ENCODE assay signal across 1 cellular context in the genomic region with DNA sequence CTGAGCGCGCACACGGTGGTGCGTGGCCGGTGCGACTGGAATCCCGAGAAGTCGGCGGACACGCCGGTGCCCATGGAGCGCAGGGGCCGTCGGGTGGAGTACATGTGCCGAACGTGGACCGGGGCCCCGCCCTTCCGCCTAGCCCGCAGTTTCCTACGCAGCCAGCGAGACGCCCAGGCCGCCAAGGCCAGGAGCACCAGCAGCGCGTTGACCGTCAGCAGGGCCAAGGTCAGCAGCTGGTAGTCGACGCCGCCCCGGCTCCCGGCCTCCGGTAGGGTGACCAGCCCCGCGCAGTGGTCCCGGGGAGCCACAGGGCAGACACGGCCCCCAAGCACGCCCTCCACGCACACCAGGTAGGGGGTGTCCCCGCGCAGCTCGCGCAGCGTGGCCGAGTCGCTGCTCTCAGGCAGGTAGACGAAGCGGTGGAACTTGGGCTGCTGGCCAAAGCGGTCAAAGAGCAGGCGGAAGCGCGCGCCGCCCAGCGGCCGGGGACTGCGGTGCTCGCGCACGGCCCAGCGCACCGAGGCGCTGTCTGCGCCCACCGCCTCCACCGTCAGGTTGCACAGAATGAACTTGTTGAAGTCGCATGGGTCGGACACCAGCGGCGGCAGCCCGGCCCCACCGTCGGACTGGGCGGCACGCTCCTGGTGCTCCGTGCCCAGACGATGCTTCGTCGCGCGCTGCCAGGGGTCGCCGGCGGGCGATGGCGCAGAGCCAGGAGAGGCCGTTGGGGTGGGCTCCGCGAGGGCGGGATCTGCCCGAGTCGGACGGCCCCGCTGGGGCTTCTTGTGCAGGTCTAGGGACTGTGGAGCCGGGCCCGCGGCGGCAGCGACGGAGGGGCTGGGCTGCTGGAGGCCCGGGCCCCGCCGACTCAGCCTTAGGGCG.
A peak's percentile ranks its signal among the peaks of the same experiment; 100 is the strongest.
TF ChIP-seq lines count a peak whose summit lies in the region.

No MANE protein-coding gene starts in this region.

TF ChIP-seq in WTC11, 78 proteins besides CTCF, POLR2A, EP300 and RAD21 (continued from another document and continues in another):
- TF ChIP-seq, protein P1, sequence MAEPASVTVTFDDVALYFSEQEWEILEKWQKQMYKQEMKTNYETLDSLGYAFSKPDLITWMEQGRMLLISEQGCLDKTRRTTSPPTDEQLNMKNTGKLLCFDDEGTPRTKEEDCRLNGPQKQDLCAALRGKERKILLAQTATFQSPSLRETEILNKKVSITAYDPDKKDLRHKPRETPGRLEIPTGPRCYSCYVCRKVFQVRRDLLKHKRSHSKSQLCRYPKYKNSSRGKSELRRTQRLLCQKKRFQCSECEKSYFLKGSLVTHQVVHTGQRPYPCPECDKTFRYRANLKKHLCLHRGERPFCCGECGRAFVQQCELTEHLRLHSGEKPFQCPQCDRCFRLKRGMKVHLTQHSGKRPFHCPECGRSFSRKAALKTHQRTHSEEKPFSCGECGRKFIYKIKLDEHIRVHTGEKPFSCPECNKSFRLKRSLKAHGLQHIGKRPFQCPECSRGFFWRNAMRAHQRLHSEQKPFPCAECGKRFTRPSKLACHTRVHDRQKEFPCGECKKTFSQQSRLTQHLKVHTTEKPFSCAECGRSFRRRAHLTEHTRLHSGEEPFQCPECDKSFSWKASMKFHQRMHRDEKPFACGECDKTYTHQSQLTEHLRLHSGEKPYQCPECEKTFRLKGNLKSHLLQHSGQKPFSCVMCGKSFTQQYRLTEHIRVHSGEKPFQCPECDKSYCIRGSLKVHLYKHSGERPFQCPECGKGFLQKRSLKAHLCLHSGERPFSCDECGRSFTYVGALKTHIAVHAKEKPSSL (CRISPR knock-in tag; conservative IDR thresholded peaks at IDR 0.05) = no peak
- TF ChIP-seq, protein P2, sequence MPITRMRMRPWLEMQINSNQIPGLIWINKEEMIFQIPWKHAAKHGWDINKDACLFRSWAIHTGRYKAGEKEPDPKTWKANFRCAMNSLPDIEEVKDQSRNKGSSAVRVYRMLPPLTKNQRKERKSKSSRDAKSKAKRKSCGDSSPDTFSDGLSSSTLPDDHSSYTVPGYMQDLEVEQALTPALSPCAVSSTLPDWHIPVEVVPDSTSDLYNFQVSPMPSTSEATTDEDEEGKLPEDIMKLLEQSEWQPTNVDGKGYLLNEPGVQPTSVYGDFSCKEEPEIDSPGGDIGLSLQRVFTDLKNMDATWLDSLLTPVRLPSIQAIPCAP (CRISPR knock-in tag; IDR thresholded peaks at IDR 0.05) = no peak
- 0 out of 2 replicates have a peak, but pooled peaks have one; percentile 12 for TF ChIP-seq NFYB (CRISPR knock-in tag; conservative IDR thresholded peaks at IDR 0.05; ENCODE audit: low read depth)
- peak; percentile 85 for TF ChIP-seq TP53 (CRISPR knock-in tag; IDR thresholded peaks at IDR 0.05)
- TF ChIP-seq RELA (CRISPR knock-in tag; IDR thresholded peaks at IDR 0.05; ENCODE audit: borderline replicate concordance) = 0 out of 2 replicates have a peak, but pooled peaks have one; percentile 17
- TF ChIP-seq, protein P3, sequence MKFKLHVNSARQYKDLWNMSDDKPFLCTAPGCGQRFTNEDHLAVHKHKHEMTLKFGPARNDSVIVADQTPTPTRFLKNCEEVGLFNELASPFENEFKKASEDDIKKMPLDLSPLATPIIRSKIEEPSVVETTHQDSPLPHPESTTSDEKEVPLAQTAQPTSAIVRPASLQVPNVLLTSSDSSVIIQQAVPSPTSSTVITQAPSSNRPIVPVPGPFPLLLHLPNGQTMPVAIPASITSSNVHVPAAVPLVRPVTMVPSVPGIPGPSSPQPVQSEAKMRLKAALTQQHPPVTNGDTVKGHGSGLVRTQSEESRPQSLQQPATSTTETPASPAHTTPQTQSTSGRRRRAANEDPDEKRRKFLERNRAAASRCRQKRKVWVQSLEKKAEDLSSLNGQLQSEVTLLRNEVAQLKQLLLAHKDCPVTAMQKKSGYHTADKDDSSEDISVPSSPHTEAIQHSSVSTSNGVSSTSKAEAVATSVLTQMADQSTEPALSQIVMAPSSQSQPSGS (CRISPR knock-in tag; IDR thresholded peaks at IDR 0.05; ENCODE audit: borderline replicate concordance, low read depth) = 0 out of 2 replicates have a peak, but pooled peaks have one; percentile 9
- TF ChIP-seq ZBTB21 (CRISPR knock-in tag; IDR thresholded peaks at IDR 0.05; ENCODE audit: borderline replicate concordance) = peak; percentile 85
- TF ChIP-seq, protein P4, sequence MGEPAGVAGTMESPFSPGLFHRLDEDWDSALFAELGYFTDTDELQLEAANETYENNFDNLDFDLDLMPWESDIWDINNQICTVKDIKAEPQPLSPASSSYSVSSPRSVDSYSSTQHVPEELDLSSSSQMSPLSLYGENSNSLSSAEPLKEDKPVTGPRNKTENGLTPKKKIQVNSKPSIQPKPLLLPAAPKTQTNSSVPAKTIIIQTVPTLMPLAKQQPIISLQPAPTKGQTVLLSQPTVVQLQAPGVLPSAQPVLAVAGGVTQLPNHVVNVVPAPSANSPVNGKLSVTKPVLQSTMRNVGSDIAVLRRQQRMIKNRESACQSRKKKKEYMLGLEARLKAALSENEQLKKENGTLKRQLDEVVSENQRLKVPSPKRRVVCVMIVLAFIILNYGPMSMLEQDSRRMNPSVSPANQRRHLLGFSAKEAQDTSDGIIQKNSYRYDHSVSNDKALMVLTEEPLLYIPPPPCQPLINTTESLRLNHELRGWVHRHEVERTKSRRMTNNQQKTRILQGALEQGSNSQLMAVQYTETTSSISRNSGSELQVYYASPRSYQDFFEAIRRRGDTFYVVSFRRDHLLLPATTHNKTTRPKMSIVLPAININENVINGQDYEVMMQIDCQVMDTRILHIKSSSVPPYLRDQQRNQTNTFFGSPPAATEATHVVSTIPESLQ (CRISPR knock-in tag; IDR thresholded peaks at IDR 0.05) = no peak
- TF ChIP-seq CBFB (CRISPR knock-in tag; IDR thresholded peaks at IDR 0.05; ENCODE audit: low read depth) = 0 out of 2 replicates have a peak, but pooled peaks have one; percentile 67
- TF ChIP-seq, protein P5, sequence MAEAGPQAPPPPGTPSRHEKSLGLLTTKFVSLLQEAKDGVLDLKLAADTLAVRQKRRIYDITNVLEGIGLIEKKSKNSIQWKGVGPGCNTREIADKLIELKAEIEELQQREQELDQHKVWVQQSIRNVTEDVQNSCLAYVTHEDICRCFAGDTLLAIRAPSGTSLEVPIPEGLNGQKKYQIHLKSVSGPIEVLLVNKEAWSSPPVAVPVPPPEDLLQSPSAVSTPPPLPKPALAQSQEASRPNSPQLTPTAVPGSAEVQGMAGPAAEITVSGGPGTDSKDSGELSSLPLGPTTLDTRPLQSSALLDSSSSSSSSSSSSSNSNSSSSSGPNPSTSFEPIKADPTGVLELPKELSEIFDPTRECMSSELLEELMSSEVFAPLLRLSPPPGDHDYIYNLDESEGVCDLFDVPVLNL (CRISPR knock-in tag; IDR thresholded peaks at IDR 0.05; ENCODE audit: borderline replicate concordance, low read depth) = 0 out of 2 replicates have a peak, but pooled peaks have one; percentile 58
- peak; percentile 89 for TF ChIP-seq TEAD1 (CRISPR knock-in tag; IDR thresholded peaks at IDR 0.05)
- peak; percentile 62 for TF ChIP-seq SP1 (CRISPR knock-in tag; conservative IDR thresholded peaks at IDR 0.05)
- TF ChIP-seq FOXP1 (CRISPR knock-in tag; IDR thresholded peaks at IDR 0.05; ENCODE audit: borderline replicate concordance) = peak; percentile 76
- TF ChIP-seq PRRX2 (CRISPR knock-in tag; IDR thresholded peaks at IDR 0.05) = no peak
- TF ChIP-seq, protein P6, sequence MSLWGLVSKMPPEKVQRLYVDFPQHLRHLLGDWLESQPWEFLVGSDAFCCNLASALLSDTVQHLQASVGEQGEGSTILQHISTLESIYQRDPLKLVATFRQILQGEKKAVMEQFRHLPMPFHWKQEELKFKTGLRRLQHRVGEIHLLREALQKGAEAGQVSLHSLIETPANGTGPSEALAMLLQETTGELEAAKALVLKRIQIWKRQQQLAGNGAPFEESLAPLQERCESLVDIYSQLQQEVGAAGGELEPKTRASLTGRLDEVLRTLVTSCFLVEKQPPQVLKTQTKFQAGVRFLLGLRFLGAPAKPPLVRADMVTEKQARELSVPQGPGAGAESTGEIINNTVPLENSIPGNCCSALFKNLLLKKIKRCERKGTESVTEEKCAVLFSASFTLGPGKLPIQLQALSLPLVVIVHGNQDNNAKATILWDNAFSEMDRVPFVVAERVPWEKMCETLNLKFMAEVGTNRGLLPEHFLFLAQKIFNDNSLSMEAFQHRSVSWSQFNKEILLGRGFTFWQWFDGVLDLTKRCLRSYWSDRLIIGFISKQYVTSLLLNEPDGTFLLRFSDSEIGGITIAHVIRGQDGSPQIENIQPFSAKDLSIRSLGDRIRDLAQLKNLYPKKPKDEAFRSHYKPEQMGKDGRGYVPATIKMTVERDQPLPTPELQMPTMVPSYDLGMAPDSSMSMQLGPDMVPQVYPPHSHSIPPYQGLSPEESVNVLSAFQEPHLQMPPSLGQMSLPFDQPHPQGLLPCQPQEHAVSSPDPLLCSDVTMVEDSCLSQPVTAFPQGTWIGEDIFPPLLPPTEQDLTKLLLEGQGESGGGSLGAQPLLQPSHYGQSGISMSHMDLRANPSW (CRISPR knock-in tag; conservative IDR thresholded peaks at IDR 0.05; ENCODE audit: low read depth) = 0 out of 2 replicates have a peak, but pooled peaks have one; percentile 46
- TF ChIP-seq, protein P7, sequence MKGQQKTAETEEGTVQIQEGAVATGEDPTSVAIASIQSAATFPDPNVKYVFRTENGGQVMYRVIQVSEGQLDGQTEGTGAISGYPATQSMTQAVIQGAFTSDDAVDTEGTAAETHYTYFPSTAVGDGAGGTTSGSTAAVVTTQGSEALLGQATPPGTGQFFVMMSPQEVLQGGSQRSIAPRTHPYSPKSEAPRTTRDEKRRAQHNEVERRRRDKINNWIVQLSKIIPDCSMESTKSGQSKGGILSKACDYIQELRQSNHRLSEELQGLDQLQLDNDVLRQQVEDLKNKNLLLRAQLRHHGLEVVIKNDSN (CRISPR knock-in tag; IDR thresholded peaks at IDR 0.05) = peak; percentile 45; the same call in 1 of the 2 replicates
- TF ChIP-seq ATF1 (CRISPR knock-in tag; IDR thresholded peaks at IDR 0.05) = no peak
- TF ChIP-seq ETV6 (CRISPR knock-in tag; IDR thresholded peaks at IDR 0.05) = no peak; the same call in 1 of the 2 replicates
- TF ChIP-seq, protein P8, sequence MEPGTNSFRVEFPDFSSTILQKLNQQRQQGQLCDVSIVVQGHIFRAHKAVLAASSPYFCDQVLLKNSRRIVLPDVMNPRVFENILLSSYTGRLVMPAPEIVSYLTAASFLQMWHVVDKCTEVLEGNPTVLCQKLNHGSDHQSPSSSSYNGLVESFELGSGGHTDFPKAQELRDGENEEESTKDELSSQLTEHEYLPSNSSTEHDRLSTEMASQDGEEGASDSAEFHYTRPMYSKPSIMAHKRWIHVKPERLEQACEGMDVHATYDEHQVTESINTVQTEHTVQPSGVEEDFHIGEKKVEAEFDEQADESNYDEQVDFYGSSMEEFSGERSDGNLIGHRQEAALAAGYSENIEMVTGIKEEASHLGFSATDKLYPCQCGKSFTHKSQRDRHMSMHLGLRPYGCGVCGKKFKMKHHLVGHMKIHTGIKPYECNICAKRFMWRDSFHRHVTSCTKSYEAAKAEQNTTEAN (CRISPR knock-in tag; IDR thresholded peaks at IDR 0.05) = peak; percentile 30; the same call in 1 of the 2 replicates
- no peak; the same call in 1 of the 2 replicates for TF ChIP-seq CREB1 (CRISPR knock-in tag; IDR thresholded peaks at IDR 0.05)
- TF ChIP-seq SMAD4 (CRISPR knock-in tag; IDR thresholded peaks at IDR 0.05) = no peak
- no peak for TF ChIP-seq TEAD4 (CRISPR knock-in tag; IDR thresholded peaks at IDR 0.05)
- TF ChIP-seq, protein P9, sequence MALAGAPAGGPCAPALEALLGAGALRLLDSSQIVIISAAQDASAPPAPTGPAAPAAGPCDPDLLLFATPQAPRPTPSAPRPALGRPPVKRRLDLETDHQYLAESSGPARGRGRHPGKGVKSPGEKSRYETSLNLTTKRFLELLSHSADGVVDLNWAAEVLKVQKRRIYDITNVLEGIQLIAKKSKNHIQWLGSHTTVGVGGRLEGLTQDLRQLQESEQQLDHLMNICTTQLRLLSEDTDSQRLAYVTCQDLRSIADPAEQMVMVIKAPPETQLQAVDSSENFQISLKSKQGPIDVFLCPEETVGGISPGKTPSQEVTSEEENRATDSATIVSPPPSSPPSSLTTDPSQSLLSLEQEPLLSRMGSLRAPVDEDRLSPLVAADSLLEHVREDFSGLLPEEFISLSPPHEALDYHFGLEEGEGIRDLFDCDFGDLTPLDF (CRISPR knock-in tag; IDR thresholded peaks at IDR 0.05) = peak; percentile 68; the same call in 1 of the 2 replicates
- no peak for TF ChIP-seq ZNF396 (CRISPR knock-in tag; IDR thresholded peaks at IDR 0.05; ENCODE audit: borderline replicate concordance)
- TF ChIP-seq HMGA2 (CRISPR knock-in tag; IDR thresholded peaks at IDR 0.05) = no peak
- TF ChIP-seq, protein P10, sequence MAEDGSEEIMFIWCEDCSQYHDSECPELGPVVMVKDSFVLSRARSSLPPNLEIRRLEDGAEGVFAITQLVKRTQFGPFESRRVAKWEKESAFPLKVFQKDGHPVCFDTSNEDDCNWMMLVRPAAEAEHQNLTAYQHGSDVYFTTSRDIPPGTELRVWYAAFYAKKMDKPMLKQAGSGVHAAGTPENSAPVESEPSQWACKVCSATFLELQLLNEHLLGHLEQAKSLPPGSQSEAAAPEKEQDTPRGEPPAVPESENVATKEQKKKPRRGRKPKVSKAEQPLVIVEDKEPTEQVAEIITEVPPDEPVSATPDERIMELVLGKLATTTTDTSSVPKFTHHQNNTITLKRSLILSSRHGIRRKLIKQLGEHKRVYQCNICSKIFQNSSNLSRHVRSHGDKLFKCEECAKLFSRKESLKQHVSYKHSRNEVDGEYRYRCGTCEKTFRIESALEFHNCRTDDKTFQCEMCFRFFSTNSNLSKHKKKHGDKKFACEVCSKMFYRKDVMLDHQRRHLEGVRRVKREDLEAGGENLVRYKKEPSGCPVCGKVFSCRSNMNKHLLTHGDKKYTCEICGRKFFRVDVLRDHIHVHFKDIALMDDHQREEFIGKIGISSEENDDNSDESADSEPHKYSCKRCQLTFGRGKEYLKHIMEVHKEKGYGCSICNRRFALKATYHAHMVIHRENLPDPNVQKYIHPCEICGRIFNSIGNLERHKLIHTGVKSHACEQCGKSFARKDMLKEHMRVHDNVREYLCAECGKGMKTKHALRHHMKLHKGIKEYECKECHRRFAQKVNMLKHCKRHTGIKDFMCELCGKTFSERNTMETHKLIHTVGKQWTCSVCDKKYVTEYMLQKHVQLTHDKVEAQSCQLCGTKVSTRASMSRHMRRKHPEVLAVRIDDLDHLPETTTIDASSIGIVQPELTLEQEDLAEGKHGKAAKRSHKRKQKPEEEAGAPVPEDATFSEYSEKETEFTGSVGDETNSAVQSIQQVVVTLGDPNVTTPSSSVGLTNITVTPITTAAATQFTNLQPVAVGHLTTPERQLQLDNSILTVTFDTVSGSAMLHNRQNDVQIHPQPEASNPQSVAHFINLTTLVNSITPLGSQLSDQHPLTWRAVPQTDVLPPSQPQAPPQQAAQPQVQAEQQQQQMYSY (CRISPR knock-in tag; IDR thresholded peaks at IDR 0.05) = no peak
- TF ChIP-seq, protein P11, sequence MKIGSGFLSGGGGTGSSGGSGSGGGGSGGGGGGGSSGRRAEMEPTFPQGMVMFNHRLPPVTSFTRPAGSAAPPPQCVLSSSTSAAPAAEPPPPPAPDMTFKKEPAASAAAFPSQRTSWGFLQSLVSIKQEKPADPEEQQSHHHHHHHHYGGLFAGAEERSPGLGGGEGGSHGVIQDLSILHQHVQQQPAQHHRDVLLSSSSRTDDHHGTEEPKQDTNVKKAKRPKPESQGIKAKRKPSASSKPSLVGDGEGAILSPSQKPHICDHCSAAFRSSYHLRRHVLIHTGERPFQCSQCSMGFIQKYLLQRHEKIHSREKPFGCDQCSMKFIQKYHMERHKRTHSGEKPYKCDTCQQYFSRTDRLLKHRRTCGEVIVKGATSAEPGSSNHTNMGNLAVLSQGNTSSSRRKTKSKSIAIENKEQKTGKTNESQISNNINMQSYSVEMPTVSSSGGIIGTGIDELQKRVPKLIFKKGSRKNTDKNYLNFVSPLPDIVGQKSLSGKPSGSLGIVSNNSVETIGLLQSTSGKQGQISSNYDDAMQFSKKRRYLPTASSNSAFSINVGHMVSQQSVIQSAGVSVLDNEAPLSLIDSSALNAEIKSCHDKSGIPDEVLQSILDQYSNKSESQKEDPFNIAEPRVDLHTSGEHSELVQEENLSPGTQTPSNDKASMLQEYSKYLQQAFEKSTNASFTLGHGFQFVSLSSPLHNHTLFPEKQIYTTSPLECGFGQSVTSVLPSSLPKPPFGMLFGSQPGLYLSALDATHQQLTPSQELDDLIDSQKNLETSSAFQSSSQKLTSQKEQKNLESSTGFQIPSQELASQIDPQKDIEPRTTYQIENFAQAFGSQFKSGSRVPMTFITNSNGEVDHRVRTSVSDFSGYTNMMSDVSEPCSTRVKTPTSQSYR (CRISPR knock-in tag; IDR thresholded peaks at IDR 0.05) = peak; percentile 25; the same call in 1 of the 2 replicates
